9 cellular contexts compared by ENCODE assay signal in genomic region chr2:38947241-38948239, GRCh38. TPM values are rescaled to one million over a fixed set of nuclear protein-coding genes. Genes with fewer than 3 reads are reported as not detected.
A peak's percentile ranks its signal among the peaks of the same experiment; 100 is the strongest.
DNase-seq lines count a peak whose midpoint lies in the region; ATAC-seq and TF ChIP-seq lines count a peak whose summit lies in the region.
"Had no signal": no experiment of that assay in that cellular context is flagged by ENCODE, and none has a peak within 500 bp of the region (broad histone marks: within the 10 kb centered on the region; RNA-seq: fewer than 3 reads in every experiment).

No MANE protein-coding gene starts in this region.

- H3K36me3 ChIP-seq in liver (ENCODE audit: control insufficient read depth in 4 of 4, insufficient read depth in 3 of 4, low read depth in 1 of 4, low read length in 3 of 4), result no peaks in the 10 kb centered on the region
- H3K36me3 ChIP-seq: BLaER1 had no signal

- H3K4me3 ChIP-seq in choroid plexus epithelial cell (ENCODE audit: low read depth, low read length), result no peak overlapping the region
- H3K4me3 ChIP-seq in liver (ENCODE audit: low read depth in 1 of 3, low read length in 3 of 3), result no peak overlapping the region
- H3K4me3 ChIP-seq: BLaER1 had no signal

- H3K9ac ChIP-seq in liver (ENCODE audit: low read depth in 1 of 2, low read length in 2 of 2), result no peak overlapping the region
- H3K9ac ChIP-seq: BLaER1 had no signal

- WGBS in liver, result 56% methylated on average over 11 of the region's 11 CpGs

- H3K27me3 ChIP-seq in liver (ENCODE audit: control insufficient read depth in 4 of 4, insufficient read depth in 4 of 4, low read length in 3 of 4), result no peaks in the 10 kb centered on the region
- H3K27me3 ChIP-seq: BLaER1 had no signal

- no peak overlapping the region for H3K27ac ChIP-seq in liver (ENCODE audit: low read depth in 1 of 2, low read length in 2 of 2)
- H3K27ac ChIP-seq: BLaER1 had no signal

- DNase-seq in NCI-H524 (lab: John Stamatoyannopoulos, UW) (peak; percentile 69 to 82), NCI-H524 treated with DMSO at 0.1 percent for 48 hours (lab: John Stamatoyannopoulos, UW) (no peak), NCI-H460 (ENCODE audit: extremely low read depth, low read depth) (peak; percentile 81), choroid plexus epithelial cell (ENCODE audit: low read depth) (peak; percentile 90)
- peak; percentile 40 to 59 for DNase-seq in activated CD4-positive, alpha-beta T cell treated with anti-CD3 and anti-CD28 coated beads for 24 hours (ENCODE audit: low read depth in 2 of 2)
- DNase-seq in stimulated activated CD8-positive, alpha-beta memory T cell treated with anti-CD3 and anti-CD28 coated beads, Interleukin-12 subunit alpha, Interleukin-12 subunit beta, amount 100 ng/mL, for 1 hour (ENCODE audit: low read depth), result peak; percentile 16

- ATAC-seq in HG03354 (IDR thresholded peaks at IDR 0.05; ENCODE audit: poor library complexity, severe bottlenecking, unreplicated experiment), result peak; percentile 90

- H3K9me3 ChIP-seq in liver (ENCODE audit: control insufficient read depth in 4 of 4, low read length in 3 of 4), result no peaks in the 10 kb centered on the region
- H3K9me3 ChIP-seq: BLaER1 had no signal

- peak; percentile 81 to 90 for TF ChIP-seq RAD21 in liver (IDR thresholded peaks at IDR 0.05)

- H3K4me1 ChIP-seq in liver (ENCODE audit: control insufficient read depth in 4 of 4, insufficient read depth in 4 of 4, low read length in 3 of 4), result peaks cover 0 to 3% (median 0%) of the 10 kb centered on the region in 4 donors
- H3K4me1 ChIP-seq: BLaER1 had no signal

- peak; percentile 89 for TF ChIP-seq CTCF in choroid plexus epithelial cell (conservative IDR thresholded peaks at IDR 0.05; ENCODE audit: low read depth, low read length)
- peak; percentile 76 for TF ChIP-seq CTCF in liver (IDR thresholded peaks at IDR 0.05; ENCODE audit: low read depth, low read length, missing input control)

TF ChIP-seq in liver, 16 proteins besides CTCF, POLR2A, EP300 and RAD21:
- TF ChIP-seq TAF1 (conservative IDR thresholded peaks at IDR 0.05) (no peak), SP1 (IDR thresholded peaks at IDR 0.05) (no peak), EGR1 (IDR thresholded peaks at IDR 0.05; ENCODE audit: low read depth in 2 of 2) (no peak), GABPA (IDR thresholded peaks at IDR 0.05 in 1 of 2, conservative IDR thresholded peaks at IDR 0.05 in 1 of 2) (no peak), JUND (IDR thresholded peaks at IDR 0.05) (no peak), ATF3 (IDR thresholded peaks at IDR 0.05) (no peak), MAX (IDR thresholded peaks at IDR 0.05) (no peak), HNF4G (IDR thresholded peaks at IDR 0.05) (no peak), RXRA (IDR thresholded peaks at IDR 0.05) (no peak), REST (IDR thresholded peaks at IDR 0.05) (no peak), ZBTB33 (IDR thresholded peaks at IDR 0.05) (no peak), HNF4A (conservative IDR thresholded peaks at IDR 0.05) (no peak)
TF ChIP-seq in liver: peak in this region for 0.

RNA-seq across cellular contexts. Expression of gene ARHGEF33, which starts 57.9 kb away (rescaled TPM):
- 0.47 and 0.58 TPM in 2 replicates for total RNA-seq in NCI-H460 (2014; rRNA removed; shearing (Covaris generic))
- polyA plus RNA-seq in NCI-H460 (2014; cell fraction: nucleus; rRNA removed), result 0.17 and 0.30 TPM in 2 replicates
- under 1 TPM; 0.05 to 0.33 TPM for total RNA-seq in liver
- polyA plus RNA-seq in liver, result under 1 TPM in 1 of 2 donors, not detected in 1; 0.08 TPM
